In genomic region chr16:67264866-67265265, GRCh38 we compare ENCODE assay signal across 22 cellular contexts. TPM values are rescaled to one million over a fixed set of nuclear protein-coding genes. Genes with fewer than 3 reads are reported as not detected.
DNase-seq lines count a peak whose midpoint lies in the region; ATAC-seq, FAIRE-seq and TF ChIP-seq lines count a peak whose summit lies in the region.
"Had no signal": no experiment of that assay in that cellular context is flagged by ENCODE, and none has a peak within 500 bp of the region (broad histone marks: within the 10 kb centered on the region; RNA-seq: fewer than 3 reads in every experiment).

No MANE protein-coding gene starts in this region.

- peak overlapping the region in 6 of 11 experiments; percentile 28 to 56 (median 36); a peak in 10 of 22 replicates for H3K4me2 ChIP-seq in BLaER1 treated with 17β-estradiol and CSF1 and Interleukin-3, amounts not matched to agents 10 nM and 100 nM
- H3K4me2 ChIP-seq: GM23338 had no signal

- peaks cover 18 to 33% (median 25%) of the 10 kb centered on the region in 10 experiments for H3K4me1 ChIP-seq in BLaER1 treated with 17β-estradiol and CSF1 and Interleukin-3, amounts not matched to agents 10 nM and 100 nM
- H3K4me1 ChIP-seq in kidney (ENCODE audit: control insufficient read depth in 1 of 2, insufficient read depth in 1 of 2, low read depth in 1 of 2, low read length in 2 of 2) (no peaks in the 10 kb centered on the region), mucosa of descending colon (ENCODE audit: low read depth) (no peaks in the 10 kb centered on the region), spleen (peaks cover 0 to 31% (median 10%) of the 10 kb centered on the region in 6 donors)

- TF ChIP-seq POLR2A in spleen (IDR thresholded peaks at IDR 0.05), result no peak

- no peaks in the 10 kb centered on the region for H3K9me3 ChIP-seq in BLaER1 treated with 17β-estradiol and CSF1 and Interleukin-3, amounts not matched to agents 10 nM and 100 nM (replicated peaks in 1 of 11)
- H3K9me3 ChIP-seq in kidney (ENCODE audit: control insufficient read depth in 1 of 2, low read length in 2 of 2), result no peaks in the 10 kb centered on the region
- no peaks in the 10 kb centered on the region for H3K9me3 ChIP-seq in mucosa of descending colon
- no peaks in the 10 kb centered on the region for H3K9me3 ChIP-seq in spleen
- H3K9me3 ChIP-seq: Caco-2 had no signal

- no peaks in the 10 kb centered on the region for H3K36me3 ChIP-seq in BLaER1 treated with 17β-estradiol and CSF1 and Interleukin-3, amounts not matched to agents 10 nM and 100 nM
- no peaks in the 10 kb centered on the region for H3K36me3 ChIP-seq in kidney (ENCODE audit: control insufficient read depth in 1 of 2, insufficient read depth in 2 of 2, low read length in 2 of 2)
- H3K36me3 ChIP-seq in mucosa of descending colon (ENCODE audit: low read depth), result no peaks in the 10 kb centered on the region
- H3K36me3 ChIP-seq in spleen, result no peaks in the 10 kb centered on the region

- no peaks in the 10 kb centered on the region for H3K9me3 Mint-ChIP-seq in immature natural killer cell
- H3K9me3 Mint-ChIP-seq: GM23338, HFFc6, IgD-negative memory B cell had no signal

- no peaks in the 10 kb centered on the region; a peak in 1 of 22 replicates for H4K20me1 ChIP-seq in BLaER1 treated with 17β-estradiol and CSF1 and Interleukin-3, amounts not matched to agents 10 nM and 100 nM

- H3K27ac Mint-ChIP-seq in immature natural killer cell, result no peak overlapping the region
- H3K27ac Mint-ChIP-seq: CD4-positive, CD25-positive, alpha-beta regulatory T cell; GM23338; HFFc6; IgD-negative memory B cell had no signal

- no peak overlapping the region for H3K4me3 Mint-ChIP-seq in immature natural killer cell
- H3K4me3 Mint-ChIP-seq: CD4-positive, CD25-positive, alpha-beta regulatory T cell; GM23338; HFFc6; IgD-negative memory B cell had no signal

- no peak overlapping the region for H3K4me3 ChIP-seq in BLaER1 treated with 17β-estradiol and CSF1 and Interleukin-3, amounts not matched to agents 10 nM and 100 nM
- no peak overlapping the region for H3K4me3 ChIP-seq in kidney (ENCODE audit: low read length in 2 of 2)
- H3K4me3 ChIP-seq in mucosa of descending colon, result no peak overlapping the region
- no peak overlapping the region for H3K4me3 ChIP-seq in spleen
- H3K4me3 ChIP-seq: GM23338 had no signal

- FAIRE-seq in kidney (lab: Jason Lieb, UNC), result no peak
- FAIRE-seq: D721Med, G401.6, GM12892, GM18507, H54, HTR-8/SVneo had no signal

- H3K27ac ChIP-seq in BLaER1 treated with 17β-estradiol and CSF1 and Interleukin-3, amounts not matched to agents 10 nM and 100 nM, result no peak overlapping the region
- H3K27ac ChIP-seq in kidney (ENCODE audit: low read depth in 2 of 2, low read length in 2 of 2), result no peak overlapping the region
- H3K27ac ChIP-seq in spleen, result no peak overlapping the region

- ATAC-seq in mucosa of descending colon (no peak), GM19467 (IDR thresholded peaks at IDR 0.05; ENCODE audit: unreplicated experiment) (no peak)

- H3K9ac ChIP-seq in BLaER1 treated with 17β-estradiol and CSF1 and Interleukin-3, amounts not matched to agents 10 nM and 100 nM, result no peak overlapping the region
- H3K9ac ChIP-seq in kidney (ENCODE audit: low read length in 2 of 2), result no peak overlapping the region

- DNase-seq in kidney (peak; percentile 24), mucosa of descending colon (peak in 2 of 3 donors; percentile 5 to 30), spleen (peak; percentile 50), GF-D8 (lab: John Stamatoyannopoulos, UW) (no peak), foreskin melanocyte (no peak), immature natural killer cell (no peak)
- DNase-seq: 8988T; C1 segment of cervical spinal cord; Caco-2; CD4-positive, CD25-positive, alpha-beta regulatory T cell; HCEC 1CT; HFFc6 had no signal

- H3K36me3 Mint-ChIP-seq in immature natural killer cell, result no peaks in the 10 kb centered on the region
- H3K36me3 Mint-ChIP-seq: CD4-positive, CD25-positive, alpha-beta regulatory T cell; IgD-negative memory B cell had no signal

- intact Hi-C loops in kidney (cut with DNase I) (no loop called here), mucosa of descending colon (cut with DNase I, micrococcal nuclease) (no loop called here), spleen (cut with DNase I; ENCODE audit: low total_unique reads) (loop anchor here (10.0 kb wide), 1 partner anchor 140 kb away; no protein-coding TSS in a partner anchor)

- no peaks in the 10 kb centered on the region for H3K4me1 Mint-ChIP-seq in immature natural killer cell
- H3K4me1 Mint-ChIP-seq: CD4-positive, CD25-positive, alpha-beta regulatory T cell; IgD-negative memory B cell had no signal

- TF ChIP-seq CTCF in kidney (IDR thresholded peaks at IDR 0.05; ENCODE audit: borderline replicate concordance, extremely low read depth, insufficient read depth) (no peak), mucosa of descending colon (IDR thresholded peaks at IDR 0.05) (no peak), spleen (IDR thresholded peaks at IDR 0.05 in 8 of 11, conservative IDR thresholded peaks at IDR 0.05 in 3 of 11) (no peak)

- H3K27me3 ChIP-seq in BLaER1 treated with 17β-estradiol and CSF1 and Interleukin-3, amounts not matched to agents 10 nM and 100 nM, result no peaks in the 10 kb centered on the region; a peak in 2 of 22 replicates
- H3K27me3 ChIP-seq in spleen (replicated peaks in 1 of 7), result peaks cover 0 to 3% (median 0%) of the 10 kb centered on the region in 7 donors

- peaks cover 2 to 16% (median 6%) of the 10 kb centered on the region in 3 donors for H3K27me3 Mint-ChIP-seq in immature natural killer cell (ENCODE audit: low read depth in 3 of 3)

- WGBS in spleen, 5 donors, result 88 to 95% (median 91%) methylated on average over 5 of the region's 5 CpGs

RNA-seq across cellular contexts. Expression of gene PLEKHG4, which starts 14.5 kb away (rescaled TPM):
- total RNA-seq in kidney (10.1 TPM), mucosa of descending colon (10 to 100 TPM in 2 of 3 donors, 1 to 10 TPM in 1; 8.0 to 15.4 (median 10.5) TPM), spleen (10 to 100 TPM in 6 of 7 donors, 1 to 10 TPM in 1; 9.6 to 27.9 (median 15.2) TPM)
- polyA plus RNA-seq in kidney (ENCODE audit: insufficient read depth, low read depth, low replicate concordance) (2.6 TPM), spleen (10 to 100 TPM in 2 of 3 donors, 1 to 10 TPM in 1; 5.1 to 12.7 (median 11.3) TPM), immature natural killer cell (1 to 10 TPM; 3.7 to 8.1 (median 5.3) TPM)

RNA-seq across cellular contexts. Expression of gene SLC9A5, which starts 16.1 kb away (rescaled TPM):
- 1.1 TPM for total RNA-seq in kidney
- polyA plus RNA-seq in kidney (ENCODE audit: insufficient read depth, low read depth, low replicate concordance), result 0.92 TPM
- total RNA-seq in mucosa of descending colon, result 1 to 10 TPM; 1.7 to 2.6 (median 1.9) TPM
- 10 to 100 TPM in 5 of 7 donors, 1 to 10 TPM in 2; 8.1 to 26.8 (median 13.5) TPM for total RNA-seq in spleen
- polyA plus RNA-seq in spleen, result 10 to 100 TPM in 2 of 3 donors, 1 to 10 TPM in 1; 6.0 to 34.1 (median 33.6) TPM
- polyA plus RNA-seq in immature natural killer cell, result under 1 TPM in 1 of 3 donors, not detected in 2; 0.46 TPM
- polyA plus RNA-seq: CD4-positive, CD25-positive, alpha-beta regulatory T cell had no signal

RNA-seq across cellular contexts. Expression of gene FHOD1, which starts 17.6 kb away (rescaled TPM):
- total RNA-seq in kidney, result 30.4 TPM
- 21.0 TPM for polyA plus RNA-seq in kidney (ENCODE audit: insufficient read depth, low read depth, low replicate concordance)
- 10 to 100 TPM; 30.7 to 36.5 (median 34.1) TPM for total RNA-seq in mucosa of descending colon
- 100 to 1,000 TPM in 6 of 7 donors, 10 to 100 TPM in 1; 97.3 to 304 (median 145) TPM for total RNA-seq in spleen
- polyA plus RNA-seq in spleen, result 100 to 1,000 TPM in 2 of 3 donors, 10 to 100 TPM in 1; 45.6 to 193 (median 149) TPM
- 1 to 10 TPM; 3.5 to 8.2 (median 4.8) TPM for polyA plus RNA-seq in immature natural killer cell

RNA-seq across cellular contexts. Expression of gene TMEM208, which starts 37.9 kb away (rescaled TPM):
- 47.1 TPM for total RNA-seq in kidney
- polyA plus RNA-seq in kidney (ENCODE audit: insufficient read depth, low read depth, low replicate concordance), result 145 TPM
- total RNA-seq in mucosa of descending colon, result 10 to 100 TPM; 30.8 to 39.6 (median 36.1) TPM
- 10 to 100 TPM; 28.1 to 39.0 (median 29.3) TPM for total RNA-seq in spleen
- 10 to 100 TPM; 54.5 to 68.7 (median 65.9) TPM for polyA plus RNA-seq in spleen
- polyA plus RNA-seq in immature natural killer cell, result 100 to 1,000 TPM; 104 to 154 (median 107) TPM

Comparison
In these comparisons a context has a peak if more than half of its experiments do, and no peak if none do; other contexts are left out.
1. DNase-seq: peak in kidney (single experiment), mucosa of descending colon (2 of 3) and spleen (single experiment); none in GF-D8 (single experiment), foreskin melanocyte (single experiment) and immature natural killer cell (0 of 3).